Comparison of ENCODE assay signal across 8 cellular contexts in the genomic region with DNA sequence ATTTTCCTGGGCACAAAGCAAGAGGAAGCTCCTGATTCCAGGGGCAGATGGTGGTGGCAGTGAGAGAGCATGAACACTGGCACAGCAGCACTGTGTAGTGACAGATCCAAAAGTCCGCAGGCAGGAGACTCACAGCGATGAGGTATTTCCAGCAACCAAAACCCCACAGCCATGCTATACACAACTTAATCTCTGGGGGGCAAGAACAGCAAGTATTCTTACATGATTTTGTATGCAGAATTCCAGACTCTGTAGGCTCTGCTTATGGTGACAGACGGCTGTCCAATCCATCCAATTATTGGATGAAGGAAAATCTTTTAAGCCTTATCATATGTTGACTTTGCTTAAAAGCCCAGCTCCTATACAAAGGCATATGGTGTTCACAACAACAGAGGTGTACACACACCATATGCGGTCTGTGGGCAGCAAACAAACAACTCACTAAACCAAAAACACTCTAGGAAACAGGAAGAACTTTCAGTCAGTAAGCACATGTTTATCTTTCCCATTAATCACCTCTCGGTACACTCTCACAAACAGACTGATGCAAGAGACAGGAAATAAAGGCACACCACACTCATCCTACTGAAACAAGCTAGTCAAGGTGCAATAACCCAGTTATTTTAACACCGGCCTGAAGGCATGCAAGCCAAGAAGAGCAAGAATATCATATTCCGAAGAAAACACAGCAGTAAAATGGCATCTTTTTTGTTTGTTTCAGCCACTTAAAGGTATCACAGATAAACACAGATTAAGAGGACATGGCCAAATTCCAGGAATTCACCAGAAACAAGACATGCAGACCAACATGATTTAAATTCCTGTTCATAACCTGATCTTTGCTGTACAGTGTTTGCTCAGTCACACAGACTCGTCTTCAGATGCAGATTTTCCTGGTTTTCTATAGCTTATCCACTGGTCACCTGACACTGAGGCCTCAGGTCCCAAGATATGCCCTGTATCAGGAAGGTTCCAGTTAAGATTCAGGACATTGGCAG. TPM values are rescaled to one million over a fixed set of nuclear protein-coding genes. Genes with fewer than 3 reads are reported as not detected.
DNase-seq lines count a peak whose midpoint lies in the region; ATAC-seq and TF ChIP-seq lines count a peak whose summit lies in the region.

No MANE protein-coding gene starts in this region.

- TF ChIP-seq CTCF in GM23338 (conservative IDR thresholded peaks at IDR 0.05; ENCODE audit: low read depth in 2 of 2) (no peak), foreskin keratinocyte (conservative IDR thresholded peaks at IDR 0.05) (no peak), upper lobe of right lung (IDR thresholded peaks at IDR 0.05) (peak; percentile 4)

- no peaks in the 10 kb centered on the region for H4K20me1 ChIP-seq in GM23338 (replicated peaks; ENCODE audit: insufficient read depth)

- H3K9me3 ChIP-seq in upper lobe of right lung = no peaks in the 10 kb centered on the region

- no peaks in the 10 kb centered on the region for H3F3A ChIP-seq in GM23338 (replicated peaks; ENCODE audit: low read depth)

- no peaks in the 10 kb centered on the region for H3K9me3 Mint-ChIP-seq in GM23338

- H3K4me3 ChIP-seq in GM23338 (no peak overlapping the region), upper lobe of right lung (no peak overlapping the region)

- H3K36me3 ChIP-seq in GM23338 (ENCODE audit: insufficient read depth) (no peaks in the 10 kb centered on the region), upper lobe of right lung (peaks cover 19% of the 10 kb centered on the region)

- H3K27me3 ChIP-seq in GM23338 (ENCODE audit: insufficient read depth) (no peaks in the 10 kb centered on the region), foreskin keratinocyte (no peaks in the 10 kb centered on the region), upper lobe of right lung (no peaks in the 10 kb centered on the region)

- ATAC-seq in GM23338 = no peak
- peak; percentile 73 for ATAC-seq in foreskin keratinocyte
- peak; percentile 75 for ATAC-seq in upper lobe of right lung
- ATAC-seq in GM18520 (IDR thresholded peaks at IDR 0.05; ENCODE audit: unreplicated experiment) = no peak

- H3K9me2 ChIP-seq in GM23338 (ENCODE audit: insufficient read depth) = no peaks in the 10 kb centered on the region

- H3K27ac Mint-ChIP-seq in GM23338 = peak overlapping the region; percentile 48

- H3K79me2 ChIP-seq in GM23338 (replicated peaks; ENCODE audit: insufficient read depth) = no peaks in the 10 kb centered on the region

- peaks cover 16% of the 10 kb centered on the region for H3K4me1 Mint-ChIP-seq in GM23338

- no peak overlapping the region for H3K4me3 Mint-ChIP-seq in GM23338

- H3K36me3 Mint-ChIP-seq in GM23338 (ENCODE audit: low read depth) = no peaks in the 10 kb centered on the region

- H3K27ac ChIP-seq in GM23338 (ENCODE audit: low read depth) = peak overlapping the region; percentile 11; the same call in 1 of the 2 replicates
- peak overlapping the region; percentile 71 for H3K27ac ChIP-seq in foreskin keratinocyte
- peak overlapping the region; percentile 48 for H3K27ac ChIP-seq in upper lobe of right lung

- DNase-seq in DMS53 treated with DMSO at 0.1 percent for 48 hours (lab: John Stamatoyannopoulos, UW; ENCODE audit: unreplicated experiment) = peak; percentile 91
- DNase-seq in GM23338 (ENCODE audit: low spot score) = no peak
- peak; percentile 51 for DNase-seq in NCI-H2196 treated with DMSO at 0.1 percent for 48 hours (lab: John Stamatoyannopoulos, UW; ENCODE audit: unreplicated experiment)
- peak; percentile 10 for DNase-seq in activated CD4-positive, alpha-beta T cell treated with anti-CD3 and anti-CD28 coated beads, Interleukin-2, amount 50 U/mL, for 1 hour
- DNase-seq in foreskin keratinocyte = peak; percentile 66 to 80
- DNase-seq in upper lobe of right lung = no peak
- no peak for DNase-seq in effector CD8-positive, alpha-beta T cell (lab: John Stamatoyannopoulos, UW)

- peaks cover 8% of the 10 kb centered on the region for H3K4me1 ChIP-seq in GM23338 (ENCODE audit: insufficient read depth)
- peaks cover 18% of the 10 kb centered on the region for H3K4me1 ChIP-seq in foreskin keratinocyte
- peaks cover 51% of the 10 kb centered on the region for H3K4me1 ChIP-seq in upper lobe of right lung

- intact Hi-C loops in upper lobe of right lung (cut with DNase I) = no loop called here

- H3K27me3 Mint-ChIP-seq in GM23338 (ENCODE audit: insufficient read depth, low read depth, poor library complexity) = no peaks in the 10 kb centered on the region

- no peak overlapping the region for H2AFZ ChIP-seq in GM23338

- no peak overlapping the region for H3K4me2 ChIP-seq in GM23338

TF ChIP-seq in GM23338, 12 proteins besides CTCF, POLR2A, EP300 and RAD21 (continues in another document):
- TF ChIP-seq, protein P1, sequence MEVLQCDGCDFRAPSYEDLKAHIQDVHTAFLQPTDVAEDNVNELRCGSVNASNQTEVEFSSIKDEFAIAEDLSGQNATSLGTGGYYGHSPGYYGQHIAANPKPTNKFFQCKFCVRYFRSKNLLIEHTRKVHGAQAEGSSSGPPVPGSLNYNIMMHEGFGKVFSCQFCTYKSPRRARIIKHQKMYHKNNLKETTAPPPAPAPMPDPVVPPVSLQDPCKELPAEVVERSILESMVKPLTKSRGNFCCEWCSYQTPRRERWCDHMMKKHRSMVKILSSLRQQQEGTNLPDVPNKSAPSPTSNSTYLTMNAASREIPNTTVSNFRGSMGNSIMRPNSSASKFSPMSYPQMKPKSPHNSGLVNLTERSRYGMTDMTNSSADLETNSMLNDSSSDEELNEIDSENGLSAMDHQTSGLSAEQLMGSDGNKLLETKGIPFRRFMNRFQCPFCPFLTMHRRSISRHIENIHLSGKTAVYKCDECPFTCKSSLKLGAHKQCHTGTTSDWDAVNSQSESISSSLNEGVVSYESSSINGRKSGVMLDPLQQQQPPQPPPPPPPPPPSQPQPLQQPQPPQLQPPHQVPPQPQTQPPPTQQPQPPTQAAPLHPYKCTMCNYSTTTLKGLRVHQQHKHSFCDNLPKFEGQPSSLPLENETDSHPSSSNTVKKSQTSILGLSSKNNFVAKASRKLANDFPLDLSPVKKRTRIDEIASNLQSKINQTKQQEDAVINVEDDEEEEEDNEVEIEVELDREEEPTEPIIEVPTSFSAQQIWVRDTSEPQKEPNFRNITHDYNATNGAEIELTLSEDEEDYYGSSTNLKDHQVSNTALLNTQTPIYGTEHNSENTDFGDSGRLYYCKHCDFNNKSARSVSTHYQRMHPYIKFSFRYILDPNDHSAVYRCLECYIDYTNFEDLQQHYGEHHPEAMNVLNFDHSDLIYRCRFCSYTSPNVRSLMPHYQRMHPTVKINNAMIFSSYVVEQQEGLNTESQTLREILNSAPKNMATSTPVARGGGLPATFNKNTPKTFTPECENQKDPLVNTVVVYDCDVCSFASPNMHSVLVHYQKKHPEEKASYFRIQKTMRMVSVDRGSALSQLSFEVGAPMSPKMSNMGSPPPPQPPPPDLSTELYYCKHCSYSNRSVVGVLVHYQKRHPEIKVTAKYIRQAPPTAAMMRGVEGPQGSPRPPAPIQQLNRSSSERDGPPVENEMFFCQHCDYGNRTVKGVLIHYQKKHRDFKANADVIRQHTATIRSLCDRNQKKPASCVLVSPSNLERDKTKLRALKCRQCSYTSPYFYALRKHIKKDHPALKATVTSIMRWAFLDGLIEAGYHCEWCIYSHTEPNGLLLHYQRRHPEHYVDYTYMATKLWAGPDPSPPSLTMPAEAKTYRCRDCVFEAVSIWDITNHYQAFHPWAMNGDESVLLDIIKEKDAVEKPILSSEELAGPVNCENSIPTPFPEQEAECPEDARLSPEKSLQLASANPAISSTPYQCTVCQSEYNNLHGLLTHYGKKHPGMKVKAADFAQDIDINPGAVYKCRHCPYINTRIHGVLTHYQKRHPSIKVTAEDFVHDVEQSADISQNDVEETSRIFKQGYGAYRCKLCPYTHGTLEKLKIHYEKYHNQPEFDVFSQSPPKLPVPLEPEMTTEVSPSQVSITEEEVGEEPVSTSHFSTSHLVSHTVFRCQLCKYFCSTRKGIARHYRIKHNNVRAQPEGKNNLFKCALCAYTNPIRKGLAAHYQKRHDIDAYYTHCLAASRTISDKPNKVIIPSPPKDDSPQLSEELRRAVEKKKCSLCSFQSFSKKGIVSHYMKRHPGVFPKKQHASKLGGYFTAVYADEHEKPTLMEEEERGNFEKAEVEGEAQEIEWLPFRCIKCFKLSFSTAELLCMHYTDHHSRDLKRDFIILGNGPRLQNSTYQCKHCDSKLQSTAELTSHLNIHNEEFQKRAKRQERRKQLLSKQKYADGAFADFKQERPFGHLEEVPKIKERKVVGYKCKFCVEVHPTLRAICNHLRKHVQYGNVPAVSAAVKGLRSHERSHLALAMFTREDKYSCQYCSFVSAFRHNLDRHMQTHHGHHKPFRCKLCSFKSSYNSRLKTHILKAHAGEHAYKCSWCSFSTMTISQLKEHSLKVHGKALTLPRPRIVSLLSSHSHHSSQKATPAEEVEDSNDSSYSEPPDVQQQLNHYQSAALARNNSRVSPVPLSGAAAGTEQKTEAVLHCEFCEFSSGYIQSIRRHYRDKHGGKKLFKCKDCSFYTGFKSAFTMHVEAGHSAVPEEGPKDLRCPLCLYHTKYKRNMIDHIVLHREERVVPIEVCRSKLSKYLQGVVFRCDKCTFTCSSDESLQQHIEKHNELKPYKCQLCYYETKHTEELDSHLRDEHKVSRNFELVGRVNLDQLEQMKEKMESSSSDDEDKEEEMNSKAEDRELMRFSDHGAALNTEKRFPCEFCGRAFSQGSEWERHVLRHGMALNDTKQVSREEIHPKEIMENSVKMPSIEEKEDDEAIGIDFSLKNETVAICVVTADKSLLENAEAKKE (CRISPR knock-in tag; IDR thresholded peaks at IDR 0.05) = no peak

RNA-seq across cellular contexts. Expression of a gene that starts 47.8 kb away (rescaled TPM):
- total RNA-seq in GM23338 (2014; rRNA removed; shearing (Covaris generic)) = 4.1 and 5.9 TPM in 2 replicates
- 4.2 and 7.5 TPM in 2 replicates for polyA plus RNA-seq in GM23338 (2016; fragmentation: Nextera tagmentation; extraction: Ambion mirVana)
- total RNA-seq in foreskin keratinocyte = 5.1 and 5.3 TPM in 2 replicates
- polyA plus RNA-seq in foreskin keratinocyte = 1.6 and 1.7 TPM in 2 replicates
- 52.6 TPM for total RNA-seq in upper lobe of right lung

Comparison
In these comparisons a context has a peak if more than half of its experiments do, and no peak if none do; other contexts are left out.
1. DNase-seq: peak in DMS53 treated with DMSO at 0.1 percent for 48 hours (single experiment), NCI-H2196 treated with DMSO at 0.1 percent for 48 hours (single experiment), activated CD4-positive, alpha-beta T cell treated with anti-CD3 and anti-CD28 coated beads, Interleukin-2, amount 50 U/mL, for 1 hour (single experiment) and foreskin keratinocyte (2 of 2); none in GM23338 (single experiment), upper lobe of right lung (single experiment) and effector CD8-positive, alpha-beta T cell (single experiment).
2. ATAC-seq: peak in foreskin keratinocyte (single experiment) and upper lobe of right lung (single experiment); none in GM23338 (single experiment) and GM18520 (single experiment).
3. H3K27ac ChIP-seq: peak in every context shown above with its lines; median percentile 71 in foreskin keratinocyte; 48 in upper lobe of right lung; 11 in GM23338.